In the genomic region with DNA sequence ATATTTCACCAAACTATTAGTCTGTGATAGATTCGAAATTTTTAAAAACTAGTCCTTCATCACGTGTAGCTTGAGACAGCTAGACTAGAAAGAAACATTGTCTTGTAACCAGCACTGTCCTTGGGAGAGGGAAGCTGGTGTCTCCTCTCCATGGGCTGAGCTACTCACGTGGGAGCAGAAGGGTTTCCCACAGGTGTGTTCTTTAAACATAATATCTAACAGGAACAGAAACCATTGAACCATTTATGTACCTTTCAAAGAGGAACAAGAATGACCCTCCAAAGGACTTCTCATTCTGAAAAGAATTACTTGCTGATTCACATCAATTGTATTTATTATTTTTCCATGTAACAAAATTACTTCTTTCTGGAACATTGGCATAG, we compare ENCODE assay signal across 20 cellular contexts.
A peak's percentile ranks its signal among the peaks of the same experiment; 100 is the strongest.
DNase-seq lines count a peak whose midpoint lies in the region; ATAC-seq and TF ChIP-seq lines count a peak whose summit lies in the region.
"Had no signal": no experiment of that assay in that cellular context is flagged by ENCODE, and none has a peak within 500 bp of the region (broad histone marks: within the 10 kb centered on the region; RNA-seq: fewer than 3 reads in every experiment).

No MANE protein-coding gene starts in this region.

- H3K36me3 ChIP-seq in vagina (peaks cover 0 to 20% of the 10 kb centered on the region in 2 donors), tibial nerve (peaks cover 0 to 56% (median 0%) of the 10 kb centered on the region in 3 donors)

- ATAC-seq in activated naive CD8-positive, alpha-beta T cell treated with anti-CD3 and anti-CD28 coated beads, Interleukin-2, amount 10 ng/mL, durations not matched to agents 7 days and 5 days (ENCODE audit: low read depth): no peak
- ATAC-seq in GM21576 (IDR thresholded peaks at IDR 0.05; ENCODE audit: unreplicated experiment): peak; percentile 72
- ATAC-seq in stimulated activated naive B cell treated with anti-CD40 and anti-IgM and Interleukin-4, amounts not matched to agents 10 μg/mL and 1 μg/mL and 100 μg/mL, for 72 hours (replicated peaks): peak; percentile 77 to 84

- H3K4me1 Mint-ChIP-seq in activated naive CD8-positive, alpha-beta T cell treated with anti-CD3 and anti-CD28 coated beads, Interleukin-2, amount 10 ng/mL, durations not matched to agents 7 days and 5 days: peaks cover 15% of the 10 kb centered on the region
- peaks cover 32% of the 10 kb centered on the region for H3K4me1 Mint-ChIP-seq in activated naive CD8-positive, alpha-beta T cell treated with anti-CD3 and anti-CD28 coated beads for 36 hours
- H3K4me1 Mint-ChIP-seq in IgD-negative memory B cell: peaks cover 19 to 24% (median 22%) of the 10 kb centered on the region in 3 donors
- peaks cover 24 to 45% of the 10 kb centered on the region in 2 donors for H3K4me1 Mint-ChIP-seq in stimulated activated naive B cell treated with anti-CD40 and anti-IgM and Interleukin-4, amounts not matched to agents 10 μg/mL and 1 μg/mL and 100 μg/mL, for 72 hours

- peak overlapping the region; percentile 60 for H3K27ac Mint-ChIP-seq in activated naive CD8-positive, alpha-beta T cell treated with anti-CD3 and anti-CD28 coated beads, Interleukin-2, amount 10 ng/mL, durations not matched to agents 7 days and 5 days
- H3K27ac Mint-ChIP-seq in activated naive CD8-positive, alpha-beta T cell treated with anti-CD3 and anti-CD28 coated beads for 36 hours: no peak overlapping the region
- peak overlapping the region in 2 of 3 donors; percentile 37 to 54 for H3K27ac Mint-ChIP-seq in IgD-negative memory B cell
- H3K27ac Mint-ChIP-seq in stimulated activated naive B cell treated with anti-CD40 and anti-IgM and Interleukin-4, amounts not matched to agents 10 μg/mL and 1 μg/mL and 100 μg/mL, for 72 hours: peak overlapping the region; percentile 81
- H3K27ac Mint-ChIP-seq: activated T-helper 2 cell treated with anti-CD3 and anti-CD28 coated beads, Interferon-gamma antibody, Interleukin-2, Interleukin-4, amounts not matched to agents 10 μg/mL and 5 μg/mL and 100 μg/mL, durations not matched to agents 14 hours and 24 hours and 36 hours had no signal

- H3K4me3 ChIP-seq in vagina (no peak overlapping the region), tibial nerve (no peak overlapping the region)
- H3K4me3 ChIP-seq: adrenal gland, GM23248, spleen had no signal

- H3K27me3 Mint-ChIP-seq in activated naive CD8-positive, alpha-beta T cell treated with anti-CD3 and anti-CD28 coated beads, Interleukin-2, amount 10 ng/mL, durations not matched to agents 7 days and 5 days: no peaks in the 10 kb centered on the region
- H3K27me3 Mint-ChIP-seq in activated naive CD8-positive, alpha-beta T cell treated with anti-CD3 and anti-CD28 coated beads for 36 hours: no peaks in the 10 kb centered on the region
- no peaks in the 10 kb centered on the region for H3K27me3 Mint-ChIP-seq in IgD-negative memory B cell
- no peaks in the 10 kb centered on the region for H3K27me3 Mint-ChIP-seq in stimulated activated naive B cell treated with anti-CD40 and anti-IgM and Interleukin-4, amounts not matched to agents 10 μg/mL and 1 μg/mL and 100 μg/mL, for 72 hours

- H3K27ac ChIP-seq in vagina (no peak overlapping the region), tibial nerve (no peak overlapping the region)
- H3K27ac ChIP-seq: adrenal gland, epithelial cell of prostate, GM23248 had no signal

- no peak for TF ChIP-seq EP300 in tibial nerve (IDR thresholded peaks at IDR 0.05)

- no peak for DNase-seq in activated naive CD8-positive, alpha-beta T cell treated with anti-CD3 and anti-CD28 coated beads, Interleukin-2, amount 10 ng/mL, durations not matched to agents 7 days and 5 days
- DNase-seq in activated naive CD8-positive, alpha-beta T cell treated with anti-CD3 and anti-CD28 coated beads for 36 hours: no peak
- DNase-seq in stimulated activated naive B cell treated with anti-CD40 and anti-IgM and Interleukin-4, amounts not matched to agents 10 μg/mL and 1 μg/mL and 100 μg/mL, for 72 hours: no peak
- DNase-seq in vagina (ENCODE audit: extremely low spot score in 2 of 2) (no peak), tibial nerve (ENCODE audit: low spot score in 2 of 2) (no peak), putamen (ENCODE audit: low spot score) (no peak)
- DNase-seq: 8988T, adrenal gland, foreskin melanocyte, GM23248, kidney glomerular epithelial cell, NCI-H1092, NCI-H526, SIG-M5, spleen, T-helper 2 cell had no signal

- H3K4me1 ChIP-seq in vagina: no peaks in the 10 kb centered on the region
- peaks cover 0 to 32% (median 0%) of the 10 kb centered on the region in 4 donors for H3K4me1 ChIP-seq in tibial nerve
- H3K4me1 ChIP-seq: adrenal gland had no signal

- H3K9me3 Mint-ChIP-seq in activated naive CD8-positive, alpha-beta T cell treated with anti-CD3 and anti-CD28 coated beads, Interleukin-2, amount 10 ng/mL, durations not matched to agents 7 days and 5 days: no peaks in the 10 kb centered on the region
- H3K9me3 Mint-ChIP-seq in activated naive CD8-positive, alpha-beta T cell treated with anti-CD3 and anti-CD28 coated beads for 36 hours: no peaks in the 10 kb centered on the region
- H3K9me3 Mint-ChIP-seq in IgD-negative memory B cell: peaks cover 0 to 1% (median 0%) of the 10 kb centered on the region in 3 donors
- H3K9me3 Mint-ChIP-seq in stimulated activated naive B cell treated with anti-CD40 and anti-IgM and Interleukin-4, amounts not matched to agents 10 μg/mL and 1 μg/mL and 100 μg/mL, for 72 hours: peaks cover 0 to 2% of the 10 kb centered on the region in 2 donors
- H3K9me3 Mint-ChIP-seq: activated T-helper 2 cell treated with anti-CD3 and anti-CD28 coated beads, Interferon-gamma antibody, Interleukin-2, Interleukin-4, amounts not matched to agents 10 μg/mL and 5 μg/mL and 100 μg/mL, durations not matched to agents 14 hours and 24 hours and 36 hours had no signal

- no peak overlapping the region for H3K4me3 Mint-ChIP-seq in activated naive CD8-positive, alpha-beta T cell treated with anti-CD3 and anti-CD28 coated beads, Interleukin-2, amount 10 ng/mL, durations not matched to agents 7 days and 5 days
- H3K4me3 Mint-ChIP-seq in activated naive CD8-positive, alpha-beta T cell treated with anti-CD3 and anti-CD28 coated beads for 36 hours: no peak overlapping the region
- peak overlapping the region in 1 of 4 donors; percentile 20 for H3K4me3 Mint-ChIP-seq in IgD-negative memory B cell
- H3K4me3 Mint-ChIP-seq in stimulated activated naive B cell treated with anti-CD40 and anti-IgM and Interleukin-4, amounts not matched to agents 10 μg/mL and 1 μg/mL and 100 μg/mL, for 72 hours: no peak overlapping the region

- peaks cover 41% of the 10 kb centered on the region for H3K36me3 Mint-ChIP-seq in activated naive CD8-positive, alpha-beta T cell treated with anti-CD3 and anti-CD28 coated beads, Interleukin-2, amount 10 ng/mL, durations not matched to agents 7 days and 5 days
- H3K36me3 Mint-ChIP-seq in activated naive CD8-positive, alpha-beta T cell treated with anti-CD3 and anti-CD28 coated beads for 36 hours: peaks cover 61% of the 10 kb centered on the region
- peaks cover 16% of the 10 kb centered on the region for H3K36me3 Mint-ChIP-seq in IgD-negative memory B cell
- H3K36me3 Mint-ChIP-seq in stimulated activated naive B cell treated with anti-CD40 and anti-IgM and Interleukin-4, amounts not matched to agents 10 μg/mL and 1 μg/mL and 100 μg/mL, for 72 hours: peaks cover 44 to 78% of the 10 kb centered on the region in 2 donors

- intact Hi-C loops in vagina (cut with DNase I): no loop called here

- no peaks in the 10 kb centered on the region for H3K9me3 ChIP-seq in vagina
- H3K9me3 ChIP-seq in tibial nerve: peaks cover 0 to 5% (median 0%) of the 10 kb centered on the region in 4 donors
- H3K9me3 ChIP-seq: adrenal gland, spleen had no signal

- POLR2A ChIA-PET in activated naive CD8-positive, alpha-beta T cell treated with anti-CD3 and anti-CD28 coated beads, Interleukin-2, amount 10 ng/mL, durations not matched to agents 7 days and 5 days (lab: Charles Lee): interaction anchor here (0.6 kb wide), 1 partner anchor 25 kb away, joined by 4 read pairs; no protein-coding TSS in a partner anchor

- H3K27me3 ChIP-seq in vagina (no peaks in the 10 kb centered on the region), tibial nerve (no peaks in the 10 kb centered on the region)
- H3K27me3 ChIP-seq: adrenal gland, spleen had no signal

- no peak for TF ChIP-seq CTCF in vagina (IDR thresholded peaks at IDR 0.05)
- no peak for TF ChIP-seq CTCF in tibial nerve (IDR thresholded peaks at IDR 0.05)

- WGBS in tibial nerve, 2 donors: 96 to 97% methylated on average over 3 of the region's 3 CpGs

- TF ChIP-seq POLR2A in vagina (IDR thresholded peaks at IDR 0.05): no peak
- TF ChIP-seq POLR2A in tibial nerve (IDR thresholded peaks at IDR 0.05): no peak
